Comparison of ENCODE assay signal across 14 cellular contexts in genomic region chr2:207253946-207254345, GRCh38.
DNase-seq lines count a peak whose midpoint lies in the region; TF ChIP-seq lines count a peak whose summit lies in the region.
"Had no signal": no experiment of that assay in that cellular context is flagged by ENCODE, and none has a peak within 500 bp of the region (broad histone marks: within the 10 kb centered on the region; RNA-seq: fewer than 3 reads in every experiment).

No MANE protein-coding gene starts in this region.

- peaks cover 0 to 6% (median 1%) of the 10 kb centered on the region in 4 donors for H3K4me1 Mint-ChIP-seq in CD4-positive, alpha-beta memory T cell

- 0 out of 2 replicates have a peak overlapping the region, but pooled peaks have one; percentile 14 for H2AFZ ChIP-seq in Karpas-422 (ENCODE audit: low read length)

- H3K36me3 Mint-ChIP-seq in CD4-positive, alpha-beta memory T cell, result no peaks in the 10 kb centered on the region
- H3K36me3 Mint-ChIP-seq: activated naive CD8-positive, alpha-beta T cell treated with anti-CD3 and anti-CD28 coated beads, Interleukin-2, amount 10 ng/mL, durations not matched to agents 7 days and 5 days; CD4-positive, CD25-positive, alpha-beta regulatory T cell; IgD-negative memory B cell; stimulated activated effector memory CD8-positive, alpha-beta T cell treated with anti-CD3 and anti-CD28 coated beads, Interleukin-12 subunit alpha, Interleukin-12 subunit beta, amount 100 ng/mL, for 72 hours had no signal

- H3K27ac Mint-ChIP-seq in CD4-positive, alpha-beta memory T cell, result no peak overlapping the region
- H3K27ac Mint-ChIP-seq: activated naive CD8-positive, alpha-beta T cell treated with anti-CD3 and anti-CD28 coated beads, Interleukin-2, amount 10 ng/mL, durations not matched to agents 7 days and 5 days; CD4-positive, CD25-positive, alpha-beta regulatory T cell; IgD-negative memory B cell; stimulated activated effector memory CD8-positive, alpha-beta T cell treated with anti-CD3 and anti-CD28 coated beads, Interleukin-12 subunit alpha, Interleukin-12 subunit beta, amount 100 ng/mL, for 72 hours had no signal

- CTCF ChIA-PET in CD4-positive, alpha-beta memory T cell (lab: Charles Lee; ENCODE audit: partially characterized antibody), result interaction anchor here (1.1 to 1.6 kb wide), 2 partner anchors 9 to 207 kb away, joined by 3 read pairs; no protein-coding TSS in a partner anchor

- intact Hi-C loops in CD4-positive, alpha-beta memory T cell (cut with micrococcal nuclease), result no loop called here

- H3K9me3 ChIP-seq in Karpas-422 (ENCODE audit: low read length), result no peaks in the 10 kb centered on the region
- H3K9me3 ChIP-seq in CD4-positive, alpha-beta memory T cell (ENCODE audit: control insufficient read depth in 1 of 2, low read length in 2 of 2), result no peaks in the 10 kb centered on the region

- H3K4me1 ChIP-seq in Karpas-422 (ENCODE audit: low read length), result peaks cover 92% of the 10 kb centered on the region
- no peaks in the 10 kb centered on the region for H3K4me1 ChIP-seq in CD4-positive, alpha-beta memory T cell (ENCODE audit: insufficient read depth, low read length)

- H3K36me3 ChIP-seq in Karpas-422 (ENCODE audit: insufficient read depth, low read length), result no peaks in the 10 kb centered on the region
- H3K36me3 ChIP-seq in CD4-positive, alpha-beta memory T cell (ENCODE audit: insufficient read depth, low read length), result no peaks in the 10 kb centered on the region

- no peak for TF ChIP-seq CTCF in cardiac fibroblast (IDR thresholded peaks at IDR 0.05; ENCODE audit: low read depth, low read length)

- H3K27ac ChIP-seq in Karpas-422 (ENCODE audit: low read length), result peak overlapping the region; percentile 99
- H3K27ac ChIP-seq in CD4-positive, alpha-beta memory T cell (ENCODE audit: low read depth, low read length), result no peak overlapping the region

- H3K9ac ChIP-seq in Karpas-422 (ENCODE audit: low read length), result peak overlapping the region; percentile 88

- peak overlapping the region; percentile 87 for H3K4me2 ChIP-seq in Karpas-422 (ENCODE audit: low read depth, low read length, poor library complexity, severe bottlenecking)

- POLR2A ChIA-PET in CD4-positive, alpha-beta memory T cell (lab: Charles Lee; ENCODE audit: partially characterized antibody), result no interaction called here

- H4K20me1 ChIP-seq in Karpas-422 (ENCODE audit: insufficient read depth, low read depth, low read length), result no peaks in the 10 kb centered on the region

- H3K27me3 ChIP-seq in Karpas-422 (ENCODE audit: low read length), result no peaks in the 10 kb centered on the region
- H3K27me3 ChIP-seq in CD4-positive, alpha-beta memory T cell (ENCODE audit: insufficient read depth, low read length), result no peaks in the 10 kb centered on the region

- peaks cover 0 to 6% of the 10 kb centered on the region in 2 donors for H3K27me3 Mint-ChIP-seq in CD4-positive, alpha-beta memory T cell

- H3K79me2 ChIP-seq in Karpas-422 (ENCODE audit: low read length), result peaks cover 19% of the 10 kb centered on the region

- H3K9me2 ChIP-seq in Karpas-422 (replicated peaks; ENCODE audit: insufficient read depth, low read length), result no peaks in the 10 kb centered on the region

- no peaks in the 10 kb centered on the region for H3K9me3 Mint-ChIP-seq in CD4-positive, alpha-beta memory T cell
- H3K9me3 Mint-ChIP-seq: activated naive CD8-positive, alpha-beta T cell treated with anti-CD3 and anti-CD28 coated beads, Interleukin-2, amount 10 ng/mL, durations not matched to agents 7 days and 5 days; IgD-negative memory B cell; stimulated activated effector memory CD8-positive, alpha-beta T cell treated with anti-CD3 and anti-CD28 coated beads, Interleukin-12 subunit alpha, Interleukin-12 subunit beta, amount 100 ng/mL, for 72 hours had no signal

- no peak overlapping the region for H3K4me3 Mint-ChIP-seq in CD4-positive, alpha-beta memory T cell
- H3K4me3 Mint-ChIP-seq: activated naive CD8-positive, alpha-beta T cell treated with anti-CD3 and anti-CD28 coated beads, Interleukin-2, amount 10 ng/mL, durations not matched to agents 7 days and 5 days; CD4-positive, CD25-positive, alpha-beta regulatory T cell; stimulated activated effector memory CD8-positive, alpha-beta T cell treated with anti-CD3 and anti-CD28 coated beads, Interleukin-12 subunit alpha, Interleukin-12 subunit beta, amount 100 ng/mL, for 72 hours had no signal

- peak overlapping the region; percentile 70 for H3K4me3 ChIP-seq in Karpas-422 (ENCODE audit: low read length)
- H3K4me3 ChIP-seq in cardiac fibroblast (replicated peaks in 1 of 2; ENCODE audit: low read depth in 2 of 2, low read length in 2 of 2), result no peak overlapping the region
- no peak overlapping the region for H3K4me3 ChIP-seq in CD4-positive, alpha-beta memory T cell (ENCODE audit: low read length in 2 of 2)
- H3K4me3 ChIP-seq: GM12878 had no signal

- DNase-seq in AG08395 (ENCODE audit: low spot score) (peak; percentile 82), Karpas-422 (no peak), cardiac fibroblast (ENCODE audit: low read depth in 2 of 2) (peak; percentile 89 to 98), kidney tubule cell (ENCODE audit: low spot score) (peak; percentile 91), nucleus accumbens (lab: John Stamatoyannopoulos, UW) (no peak), NOMO-1 (lab: John Stamatoyannopoulos, UW; ENCODE audit: unreplicated experiment in 2 of 2) (no peak), Kasumi-1 (lab: John Stamatoyannopoulos, UW) (no peak)
- DNase-seq in CD4-positive, alpha-beta memory T cell, result no peak
- DNase-seq: activated naive CD8-positive, alpha-beta T cell treated with anti-CD3 and anti-CD28 coated beads, Interleukin-2, amount 10 ng/mL, durations not matched to agents 7 days and 5 days; CD4-positive, CD25-positive, alpha-beta regulatory T cell; SIG-M5 had no signal

Comparison
In these comparisons a context has a peak if more than half of its experiments do, and no peak if none do; other contexts are left out.
1. DNase-seq: peak in AG08395 (single experiment), cardiac fibroblast (2 of 2) and kidney tubule cell (single experiment); none in Karpas-422 (single experiment), CD4-positive, alpha-beta memory T cell (0 of 5), nucleus accumbens (0 of 56), NOMO-1 (0 of 2) and Kasumi-1 (0 of 2).